ENCODE assay signal across 19 cellular contexts in the genomic region with DNA sequence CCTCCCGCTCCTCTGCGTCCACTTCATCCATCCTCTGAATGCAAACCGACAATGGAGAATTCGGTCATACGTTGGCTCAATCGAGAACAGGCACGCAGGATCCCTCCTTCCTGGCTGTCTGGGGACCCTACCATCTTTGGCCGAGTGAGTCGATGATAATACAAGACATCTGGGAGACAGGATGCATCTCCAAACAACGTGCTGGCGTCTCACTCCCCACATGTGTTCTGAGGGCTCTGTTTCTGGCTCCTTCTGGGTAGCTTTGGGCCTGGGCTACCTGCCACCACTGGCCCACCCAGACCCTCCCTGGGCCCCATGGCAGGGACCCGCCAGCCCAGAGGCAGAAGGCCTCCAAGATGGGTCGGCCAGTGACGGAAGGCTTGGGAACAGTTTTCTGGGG. TPM values are rescaled to one million over a fixed set of nuclear protein-coding genes. Genes with fewer than 3 reads are reported as not detected.
A peak's percentile ranks its signal among the peaks of the same experiment; 100 is the strongest.
DNase-seq lines count a peak whose midpoint lies in the region; ATAC-seq, FAIRE-seq and TF ChIP-seq lines count a peak whose summit lies in the region.
"Had no signal": no experiment of that assay in that cellular context is flagged by ENCODE, and none has a peak within 500 bp of the region (broad histone marks: within the 10 kb centered on the region; RNA-seq: fewer than 3 reads in every experiment).

No MANE protein-coding gene starts in this region.

- no peak for ATAC-seq in HepG2
- no peak for ATAC-seq in GM19397 (IDR thresholded peaks at IDR 0.05; ENCODE audit: unreplicated experiment)
- ATAC-seq in PC-3, result no peak
- ATAC-seq: effector memory CD8-positive, alpha-beta T cell; stimulated activated effector memory CD8-positive, alpha-beta T cell treated with anti-CD3 and anti-CD28 coated beads, Interleukin-12 subunit alpha, Interleukin-12 subunit beta, amount 100 ng/mL, for 72 hours had no signal

- in situ Hi-C loops in HepG2 (cut with HindIII; ENCODE audit: extremely low pct_ligation_motif_present, low pct_unique_long_range_greater_than_20kb), result loop anchor here (5.0 kb wide), 2 partner anchors 103 to 168 kb away; partner anchors contain the start of gene CEBPA

- H3K36me3 ChIP-seq in H7 (replicated peaks; ENCODE audit: control insufficient read depth, insufficient read depth, low read length) (no peaks in the 10 kb centered on the region), HepG2 (replicated peaks in 1 of 2; ENCODE audit: control insufficient read depth in 1 of 2, insufficient read depth in 2 of 2, low read length in 2 of 2) (0 out of 5 replicates have a peak, but pooled peaks cover 0 to under 1% of the 10 kb centered on the region in 2 experiments), sigmoid colon (peaks cover 0 to 7% (median 0%) of the 10 kb centered on the region in 4 donors), PC-3 (ENCODE audit: low read depth, low read length) (no peaks in the 10 kb centered on the region)
- H3K36me3 ChIP-seq: SJCRH30 had no signal

- no peaks in the 10 kb centered on the region for H3K79me2 ChIP-seq in HepG2 (ENCODE audit: insufficient read depth, low read length)
- H3K79me2 ChIP-seq in PC-3 (ENCODE audit: low read length), result no peaks in the 10 kb centered on the region

- H3K9me3 ChIP-seq in HepG2 (ENCODE audit: low read length) (no peaks in the 10 kb centered on the region), sigmoid colon (no peaks in the 10 kb centered on the region), PC-3 (ENCODE audit: low read length) (no peaks in the 10 kb centered on the region)
- H3K9me3 ChIP-seq: esophagus squamous epithelium, SJCRH30 had no signal

- H3K4me1 Mint-ChIP-seq in dendritic cell treated with granulocyte-macrophage colony-stimulating factor and Interleukin-4, amounts not matched to agents 40 ng/mL and 50 ng/mL, for 4 days (ENCODE audit: low read depth), result peaks cover 79% of the 10 kb centered on the region
- H3K4me1 Mint-ChIP-seq in CD14-positive monocyte, result peaks cover 53% of the 10 kb centered on the region
- H3K4me1 Mint-ChIP-seq: activated CD4-positive, alpha-beta T cell treated with anti-CD3 and anti-CD28 coated beads, Interleukin-2, amount 10 ng/mL, durations not matched to agents 24 days and 14 days; CD4-positive, alpha-beta memory T cell had no signal

- intact Hi-C loops in dendritic cell treated with granulocyte-macrophage colony-stimulating factor and Interleukin-4, amounts not matched to agents 40 ng/mL and 50 ng/mL, for 4 days (cut with micrococcal nuclease), result loop anchor here (5.0 kb wide), 1 partner anchor 103 kb away; the partner anchor contains the start of gene CEBPA
- intact Hi-C loops in HepG2 (cut with micrococcal nuclease; ENCODE audit: unreplicated experiment) (no loop called here), sigmoid colon (cut with DNase I) (no loop called here), PC-3 (cut with micrococcal nuclease) (no loop called here), CD14-positive monocyte (cut with micrococcal nuclease) (loop anchor here (10.0 kb wide), 2 partner anchors 100 to 260 kb away; partner anchors contain the start of gene CEBPA (in 2 of the 2))

- H3K4me1 ChIP-seq in HepG2 (ENCODE audit: insufficient read depth, low read length) (peaks cover 70% of the 10 kb centered on the region), sigmoid colon (peaks cover 0 to 18% (median 6%) of the 10 kb centered on the region in 4 donors), PC-3 (ENCODE audit: insufficient read depth, low read length) (no peaks in the 10 kb centered on the region)

- H3K27ac ChIP-seq in HepG2 (ENCODE audit: extremely low read length, insufficient read depth, low read length) (peak overlapping the region; percentile 17), sigmoid colon (peak overlapping the region in 2 of 4 donors; percentile 6 to 12), PC-3 (ENCODE audit: low read length) (no peak overlapping the region)
- H3K27ac ChIP-seq: esophagus squamous epithelium, GM23248, SJCRH30 had no signal

- no peaks in the 10 kb centered on the region for H3F3A ChIP-seq in PC-3 (ENCODE audit: low read length, unreplicated experiment)

- no peak for TF ChIP-seq EP300 in HepG2 (IDR thresholded peaks at IDR 0.05; ENCODE audit: low read depth in 2 of 2, low read length in 2 of 2)
- TF ChIP-seq EP300 in HepG2 (CRISPR knock-in tag; IDR thresholded peaks at IDR 0.05; ENCODE audit: borderline replicate concordance), result no peak
- no peak for TF ChIP-seq EP300 in sigmoid colon (IDR thresholded peaks at IDR 0.05)

- TF ChIP-seq CTCF in HepG2 (CRISPR knock-in tag; IDR thresholded peaks at IDR 0.05), result no peak
- no peak for TF ChIP-seq CTCF in sigmoid colon (IDR thresholded peaks at IDR 0.05)
- TF ChIP-seq CTCF in PC-3 (conservative IDR thresholded peaks at IDR 0.05; ENCODE audit: low read depth, low read length), result no peak
- TF ChIP-seq CTCF in CD14-positive monocyte (IDR thresholded peaks at IDR 0.05), result no peak

- H3K27me3 ChIP-seq in H7 (ENCODE audit: control insufficient read depth, insufficient read depth, low read length) (no peaks in the 10 kb centered on the region), HepG2 (ENCODE audit: control insufficient read depth in 1 of 2, insufficient read depth in 2 of 2, low read length in 2 of 2) (no peaks in the 10 kb centered on the region), sigmoid colon (no peaks in the 10 kb centered on the region), PC-3 (ENCODE audit: low read length) (no peaks in the 10 kb centered on the region)
- H3K27me3 ChIP-seq: esophagus squamous epithelium, SJCRH30 had no signal

- peak overlapping the region; percentile 65 for H3K4me3 Mint-ChIP-seq in dendritic cell treated with granulocyte-macrophage colony-stimulating factor and Interleukin-4, amounts not matched to agents 40 ng/mL and 50 ng/mL, for 4 days
- peak overlapping the region in 1 of 2 donors; percentile 68 for H3K4me3 Mint-ChIP-seq in CD14-positive monocyte
- H3K4me3 Mint-ChIP-seq: activated CD4-positive, alpha-beta T cell treated with anti-CD3 and anti-CD28 coated beads, Interleukin-2, amount 10 ng/mL, durations not matched to agents 24 days and 14 days; CD4-positive, alpha-beta memory T cell; effector memory CD8-positive, alpha-beta T cell; stimulated activated effector memory CD8-positive, alpha-beta T cell treated with anti-CD3 and anti-CD28 coated beads, Interleukin-12 subunit alpha, Interleukin-12 subunit beta, amount 100 ng/mL, for 72 hours had no signal

- H2AFZ ChIP-seq in HepG2 (ENCODE audit: low read length) (no peak overlapping the region), PC-3 (ENCODE audit: low read length) (no peak overlapping the region)
- H2AFZ ChIP-seq: GM23248 had no signal

- DNase-seq in H7 (peak; percentile 39), HepG2 (ENCODE audit: low spot score) (no peak), sigmoid colon (peak; percentile 77), PC-3 (no peak), CD14-positive monocyte (ENCODE audit: low spot score) (no peak), NCI-H2171 treated with DMSO at 0.1 percent for 48 hours (lab: John Stamatoyannopoulos, UW) (no peak)
- DNase-seq: activated CD4-positive, alpha-beta T cell treated with anti-CD3 and anti-CD28 coated beads, Interleukin-2, amount 10 ng/mL, durations not matched to agents 24 days and 14 days; activated effector memory CD4-positive, alpha-beta T cell treated with anti-CD3 and anti-CD28 coated beads, Interleukin-2, amount 50 U/mL, for 16 hours; CD4-positive, alpha-beta memory T cell; effector memory CD8-positive, alpha-beta T cell; esophagus squamous epithelium; GM23248; NCI-H1417 treated with DMSO at 0.1 percent for 48 hours; NCI-H526 treated with DMSO at 0.1 percent for 48 hours; occipital lobe; SJCRH30 had no signal

- no TSS peak for BruUV-seq in HepG2 (replicated peaks; lab: Mats Ljungman, UMichigan)
- BruUV-seq in PC-3 (replicated peaks; lab: Mats Ljungman, UMichigan), result no TSS peak

- H3K27me3 Mint-ChIP-seq in dendritic cell treated with granulocyte-macrophage colony-stimulating factor and Interleukin-4, amounts not matched to agents 40 ng/mL and 50 ng/mL, for 4 days, result no peaks in the 10 kb centered on the region
- peaks cover 0 to 4% (median 0%) of the 10 kb centered on the region in 3 donors for H3K27me3 Mint-ChIP-seq in CD14-positive monocyte (ENCODE audit: low read depth in 3 of 3)
- H3K27me3 Mint-ChIP-seq: activated CD4-positive, alpha-beta T cell treated with anti-CD3 and anti-CD28 coated beads, Interleukin-2, amount 10 ng/mL, durations not matched to agents 24 days and 14 days; CD4-positive, alpha-beta memory T cell; effector memory CD8-positive, alpha-beta T cell had no signal

- no peak overlapping the region for H3K9ac ChIP-seq in HepG2 (ENCODE audit: insufficient read depth, low read depth, low read length)
- no peak overlapping the region for H3K9ac ChIP-seq in PC-3 (ENCODE audit: low read length)
- H3K9ac ChIP-seq: GM23248 had no signal

- peaks cover 49% of the 10 kb centered on the region for H3K36me3 Mint-ChIP-seq in dendritic cell treated with granulocyte-macrophage colony-stimulating factor and Interleukin-4, amounts not matched to agents 40 ng/mL and 50 ng/mL, for 4 days (ENCODE audit: low read depth)
- peaks cover 4 to 5% of the 10 kb centered on the region in 2 donors for H3K36me3 Mint-ChIP-seq in CD14-positive monocyte
- H3K36me3 Mint-ChIP-seq: stimulated activated effector memory CD8-positive, alpha-beta T cell treated with anti-CD3 and anti-CD28 coated beads, Interleukin-12 subunit alpha, Interleukin-12 subunit beta, amount 100 ng/mL, for 72 hours had no signal

- H3K4me2 ChIP-seq in HepG2 (ENCODE audit: low read depth, low read length) (no peak overlapping the region), PC-3 (ENCODE audit: low read length) (no peak overlapping the region)

- 93% methylated on average over 14 of the region's 14 CpGs for WGBS in HepG2 (ENCODE audit: low lambda C conversion rate)
- WGBS in sigmoid colon, 2 donors, result 80 to 89% methylated on average over 14 of the region's 14 CpGs

- TF ChIP-seq RAD21 in HepG2 (CRISPR knock-in tag; IDR thresholded peaks at IDR 0.05), result no peak

- no peaks in the 10 kb centered on the region for H3K9me3 Mint-ChIP-seq in dendritic cell treated with granulocyte-macrophage colony-stimulating factor and Interleukin-4, amounts not matched to agents 40 ng/mL and 50 ng/mL, for 4 days
- no peaks in the 10 kb centered on the region for H3K9me3 Mint-ChIP-seq in CD14-positive monocyte
- H3K9me3 Mint-ChIP-seq: activated CD4-positive, alpha-beta T cell treated with anti-CD3 and anti-CD28 coated beads, Interleukin-2, amount 10 ng/mL, durations not matched to agents 24 days and 14 days; CD4-positive, alpha-beta memory T cell; effector memory CD8-positive, alpha-beta T cell; stimulated activated effector memory CD8-positive, alpha-beta T cell treated with anti-CD3 and anti-CD28 coated beads, Interleukin-12 subunit alpha, Interleukin-12 subunit beta, amount 100 ng/mL, for 72 hours had no signal

- H3K4me3 ChIP-seq in H7 (ENCODE audit: insufficient read depth, low read depth, low read length) (no peak overlapping the region), HepG2 (replicated peaks in 1 of 3; ENCODE audit: insufficient read depth in 1 of 3, low read depth in 2 of 3, low read length in 3 of 3) (no peak overlapping the region), sigmoid colon (no peak overlapping the region), PC-3 (ENCODE audit: low read length) (no peak overlapping the region)
- H3K4me3 ChIP-seq: esophagus squamous epithelium, GM23248, SJCRH30 had no signal

- FAIRE-seq in HepG2 (lab: Jason Lieb, UNC), result no peak

- CTCF ChIA-PET in HepG2 (lab: Yijun Ruan, JAX; ENCODE audit: low intra/inter-chr PET ratio, low total read pairs) (interaction anchor here (2.4 kb wide), 1 partner anchor 169 kb away, joined by 10 read pairs; no protein-coding TSS in a partner anchor), PC-3 (lab: Charles Lee) (no interaction called here)

- H3K27ac Mint-ChIP-seq in dendritic cell treated with granulocyte-macrophage colony-stimulating factor and Interleukin-4, amounts not matched to agents 40 ng/mL and 50 ng/mL, for 4 days, result peak overlapping the region; percentile 91
- peak overlapping the region in 2 of 7 donors; percentile 65 to 83 for H3K27ac Mint-ChIP-seq in CD14-positive monocyte
- H3K27ac Mint-ChIP-seq: activated CD4-positive, alpha-beta T cell treated with anti-CD3 and anti-CD28 coated beads, Interleukin-2, amount 10 ng/mL, durations not matched to agents 24 days and 14 days; effector memory CD8-positive, alpha-beta T cell had no signal

- TF ChIP-seq POLR2A in HepG2 (IDR thresholded peaks at IDR 0.05; ENCODE audit: insufficient read depth in 1 of 2, low read depth in 2 of 2, low read length in 2 of 2) (no peak), sigmoid colon (IDR thresholded peaks at IDR 0.05) (no peak)

- H4K20me1 ChIP-seq in HepG2 (ENCODE audit: insufficient read depth, low read length) (no peaks in the 10 kb centered on the region), PC-3 (ENCODE audit: low read length) (no peaks in the 10 kb centered on the region)

- POLR2A ChIA-PET in HepG2 (lab: Yijun Ruan, JAX), result interaction anchor here (1.8 to 3.2 kb wide), 6 partner anchors 7 to 228 kb away, joined by 6 to 58 read pairs (median 9); partner anchors contain the start of gene CEBPA
- POLR2A ChIA-PET in PC-3 (lab: Charles Lee; ENCODE audit: unreplicated experiment), result no interaction called here

- no peaks in the 10 kb centered on the region for H3K9me2 ChIP-seq in PC-3 (replicated peaks; ENCODE audit: low read length)

RNA-seq across cellular contexts. Expression of gene CEBPG, which starts 31.4 kb away (rescaled TPM):
- total RNA-seq in H7 (2014; rRNA removed; shearing (Covaris generic)), result 25.8 and 29.4 TPM in 2 replicates
- 34.3 and 49.8 TPM in 2 replicates for total RNA-seq in HepG2 (2016; rRNA removed; fragmentation: Illumina TruSeq; extraction: Trizol)
- 13.2 and 14.7 TPM in 2 replicates for total RNA-seq in HepG2 (2016; cell fraction: cytosol; rRNA removed; fragmentation: Illumina TruSeq; extraction: Trizol; ENCODE audit: low read depth)
- total RNA-seq in HepG2 (2016; cell fraction: insoluble cytoplasmic fraction; rRNA removed; fragmentation: Illumina TruSeq; extraction: Trizol), result 35.7 and 49.1 TPM in 2 replicates
- 37.6 and 38.8 TPM in 2 replicates for total RNA-seq in HepG2 (2016; cell fraction: membrane; rRNA removed; fragmentation: Illumina TruSeq; extraction: Trizol)
- 24.5 and 24.7 TPM in 2 replicates for total RNA-seq in HepG2 (2016; cell fraction: nucleus; rRNA removed; fragmentation: Illumina TruSeq; extraction: Trizol)
- 25.7 and 26.6 TPM in 2 replicates for polyA plus RNA-seq in HepG2 (2011; rRNA removed)
- polyA plus RNA-seq in HepG2 (2011; cell fraction: cytosol; rRNA removed), result 16.9 and 25.6 TPM in 2 replicates
- 11.7 and 17.0 TPM in 2 replicates for polyA plus RNA-seq in HepG2 (2011; cell fraction: nucleus; rRNA removed)
- polyA plus RNA-seq in HepG2 (2012), result 34.2 and 46.3 TPM in 2 replicates
- 13.2 and 15.5 TPM in 2 replicates for polyA plus RNA-seq in HepG2 (2016; cell fraction: cytosol; fragmentation: Illumina TruSeq; extraction: Trizol; ENCODE audit: low read depth)
- 44.3 and 47.4 TPM in 2 replicates for polyA plus RNA-seq in HepG2 (2016; cell fraction: insoluble cytoplasmic fraction; fragmentation: Illumina TruSeq; extraction: Trizol; ENCODE audit: low read depth)
- 25.6 and 28.0 TPM in 2 replicates for polyA plus RNA-seq in HepG2 (2016; cell fraction: membrane; fragmentation: Illumina TruSeq; extraction: Trizol; ENCODE audit: low read depth)
- polyA plus RNA-seq in HepG2 (2016; cell fraction: nucleus; fragmentation: Illumina TruSeq; extraction: Trizol; ENCODE audit: insufficient read depth, low read depth), result 30.5 and 35.3 TPM in 2 replicates
- polyA minus RNA-seq in HepG2 (2011; rRNA and poly(A)+ RNA removed; ENCODE audit: low replicate concordance), result 14.6 and 15.2 TPM in 2 replicates
- 18.9 and 25.7 TPM in 2 replicates for polyA minus RNA-seq in HepG2 (2011; cell fraction: cytosol; rRNA and poly(A)+ RNA removed)
- 26.3 and 34.8 TPM in 2 replicates for polyA minus RNA-seq in HepG2 (2011; cell fraction: nucleus; rRNA and poly(A)+ RNA removed)
- 10 to 100 TPM; 18.6 to 27.8 (median 23.0) TPM for total RNA-seq in sigmoid colon
- 10 to 100 TPM; 44.2 to 84.6 (median 64.9) TPM for polyA plus RNA-seq in sigmoid colon
- total RNA-seq in PC-3 (2014; rRNA removed), result 19.5 and 24.6 TPM in 2 replicates
- polyA plus RNA-seq in CD14-positive monocyte, result 10 to 100 TPM; 16.8 to 17.8 TPM

Comparison
In these comparisons a context has a peak if more than half of its experiments do, and no peak if none do; other contexts are left out.
1. DNase-seq: peak in H7 (single experiment) and sigmoid colon (single experiment); none in HepG2 (single experiment), PC-3 (single experiment), CD14-positive monocyte (single experiment) and NCI-H2171 treated with DMSO at 0.1 percent for 48 hours (single experiment).
2. intact Hi-C loops: an anchor here in dendritic cell treated with granulocyte-macrophage colony-stimulating factor and Interleukin-4, amounts not matched to agents 40 ng/mL and 50 ng/mL, for 4 days (5.0 kb wide) and CD14-positive monocyte (10.0 kb wide); none called in HepG2, sigmoid colon and PC-3.